Comparison of ENCODE assay signal across 8 cellular contexts in genomic region chr3:28317438-28318022, GRCh38. TPM values are rescaled to one million over a fixed set of nuclear protein-coding genes. Genes with fewer than 3 reads are reported as not detected.
DNase-seq lines count a peak whose midpoint lies in the region; ATAC-seq and TF ChIP-seq lines count a peak whose summit lies in the region.

No MANE protein-coding gene starts in this region.

- H3K27me3 ChIP-seq in adipocyte (replicated peaks; ENCODE audit: control insufficient read depth, insufficient read depth, low read length) (no peaks in the 10 kb centered on the region), tibial artery (no peaks in the 10 kb centered on the region)

- peaks cover 50 to 86% of the 10 kb centered on the region in 2 donors for H3K4me1 Mint-ChIP-seq in immature natural killer cell

- H3K4me3 ChIP-seq in adipocyte (ENCODE audit: low read length), result no peak overlapping the region
- no peak overlapping the region for H3K4me3 ChIP-seq in tibial artery

- peak overlapping the region in 4 of 6 donors; percentile 38 to 83 (median 56) for H3K27ac Mint-ChIP-seq in immature natural killer cell

- no peak overlapping the region for H3K27ac ChIP-seq in tibial artery

- H3K9me3 Mint-ChIP-seq in immature natural killer cell, result no peaks in the 10 kb centered on the region

- H3K4me1 ChIP-seq in adipocyte (ENCODE audit: control insufficient read depth, insufficient read depth, low read length) (peaks cover 2% of the 10 kb centered on the region), tibial artery (no peaks in the 10 kb centered on the region)

- no peak overlapping the region for H3K9ac ChIP-seq in adipocyte (ENCODE audit: low read length)

- intact Hi-C loops in tibial artery (cut with DNase I; ENCODE audit: low total_unique reads), result no loop called here

- peaks cover 0 to 1% (median 0%) of the 10 kb centered on the region in 3 donors for H3K27me3 Mint-ChIP-seq in immature natural killer cell (ENCODE audit: low read depth in 3 of 3)

- H3K9me3 ChIP-seq in adipocyte (ENCODE audit: control insufficient read depth, low read length) (no peaks in the 10 kb centered on the region), tibial artery (no peaks in the 10 kb centered on the region)

- H3K36me3 ChIP-seq in adipocyte (ENCODE audit: control insufficient read depth, insufficient read depth, low read length, severe bottlenecking) (peaks cover 15% of the 10 kb centered on the region), tibial artery (peaks cover 0 to 30% (median 6%) of the 10 kb centered on the region in 3 donors)

- H3K36me3 Mint-ChIP-seq in immature natural killer cell, result peaks cover 26 to 31% (median 28%) of the 10 kb centered on the region in 3 donors

- peak overlapping the region in 2 of 5 donors; percentile 20 to 51 for H3K4me3 Mint-ChIP-seq in immature natural killer cell

- ATAC-seq in GM18873 (IDR thresholded peaks at IDR 0.05; ENCODE audit: low FRiP score, unreplicated experiment) (peak; percentile 84), HG03045 (IDR thresholded peaks at IDR 0.05; ENCODE audit: unreplicated experiment) (peak; percentile 82)

- peak; percentile 31 to 37 for TF ChIP-seq CTCF in tibial artery (IDR thresholded peaks at IDR 0.05)

- DNase-seq in DMS114 treated with DMSO at 0.1 percent for 48 hours (lab: John Stamatoyannopoulos, UW; ENCODE audit: unreplicated experiment) (peak; percentile 7), NCI-H526 treated with DMSO at 0.1 percent for 48 hours (lab: John Stamatoyannopoulos, UW) (peak; percentile 37), adipocyte (ENCODE audit: low read depth) (peak; percentile 60), immature natural killer cell (peak; percentile 61 to 72 (median 65)), tibial artery (no peak)
- no peak for DNase-seq in effector CD8-positive, alpha-beta T cell (lab: John Stamatoyannopoulos, UW)

RNA-seq across cellular contexts. Expression of gene ZCWPW2, which starts 31.0 kb away (rescaled TPM):
- under 1 TPM in 2 of 3 donors, not detected in 1; 0.46 to 0.56 TPM for polyA plus RNA-seq in immature natural killer cell

RNA-seq across cellular contexts. Expression of gene AZI2, which starts 31.1 kb away (rescaled TPM):
- polyA plus RNA-seq in immature natural killer cell, result 10 to 100 TPM; 36.7 to 50.6 (median 38.1) TPM

Comparison
In these comparisons a context has a peak if more than half of its experiments do, and no peak if none do; other contexts are left out.
1. DNase-seq: peak in DMS114 treated with DMSO at 0.1 percent for 48 hours (single experiment), NCI-H526 treated with DMSO at 0.1 percent for 48 hours (single experiment), adipocyte (single experiment) and immature natural killer cell (3 of 3); none in tibial artery (0 of 2) and effector CD8-positive, alpha-beta T cell (single experiment).